Comparison of ENCODE assay signal across 8 cellular contexts in genomic region chr6:34888874-34889555, GRCh38. TPM values are rescaled to one million over a fixed set of nuclear protein-coding genes. Genes with fewer than 3 reads are reported as not detected.
DNase-seq lines count a peak whose midpoint lies in the region; ATAC-seq, FAIRE-seq and TF ChIP-seq lines count a peak whose summit lies in the region.

Gene ANKS1A, plus strand, starts transcription at chr6:34889255. Its CDS starts 148 bp downstream, at chr6:34889403.

- BruUV-seq in HepG2 (replicated peaks; lab: Mats Ljungman, UMichigan), result no TSS peak

- H3K27me3 Mint-ChIP-seq in activated CD4-positive, alpha-beta T cell treated with anti-CD3 and anti-CD28 coated beads, Interleukin-2, amount 10 ng/mL, durations not matched to agents 24 days and 14 days, result peaks cover 9% of the 10 kb centered on the region

- H3K4me3 Mint-ChIP-seq in activated CD4-positive, alpha-beta T cell treated with anti-CD3 and anti-CD28 coated beads, Interleukin-2, amount 10 ng/mL, durations not matched to agents 24 days and 14 days, result peak within 1 kb of the TSS; percentile 100

- DNase-seq in GM10248 (ENCODE audit: extremely low spot score) (peak; percentile 90), NCI-H345 (lab: John Stamatoyannopoulos, UW) (peak; percentile 91), coronary artery (ENCODE audit: low spot score) (peak; percentile 84), HepG2 (ENCODE audit: low spot score) (peak; percentile 76)
- DNase-seq in activated CD4-positive, alpha-beta T cell treated with anti-CD3 and anti-CD28 coated beads, Interleukin-2, amount 10 ng/mL, durations not matched to agents 24 days and 14 days, result peak; percentile 97
- DNase-seq in stimulated activated CD4-positive, alpha-beta T cell treated with anti-CD3 and anti-CD28 coated beads, Interleukin-2, amount 100 ng/mL, for 4 hours (ENCODE audit: low read depth), result peak; percentile 89

- peak within 1 kb of the TSS; percentile 99 for H3K27ac Mint-ChIP-seq in activated CD4-positive, alpha-beta T cell treated with anti-CD3 and anti-CD28 coated beads, Interleukin-2, amount 10 ng/mL, durations not matched to agents 24 days and 14 days

- H3K36me3 ChIP-seq in HepG2 (replicated peaks in 1 of 2; ENCODE audit: control insufficient read depth in 1 of 2, insufficient read depth in 2 of 2, low read length in 2 of 2), result no peaks in the 10 kb centered on the region; a peak in 1 of 5 replicates

- no peaks in the 10 kb centered on the region for H3K9me3 Mint-ChIP-seq in activated CD4-positive, alpha-beta T cell treated with anti-CD3 and anti-CD28 coated beads, Interleukin-2, amount 10 ng/mL, durations not matched to agents 24 days and 14 days

- no peaks in the 10 kb centered on the region for H4K20me1 ChIP-seq in HepG2 (ENCODE audit: insufficient read depth, low read length)

- TF ChIP-seq EP300 in HepG2 (IDR thresholded peaks at IDR 0.05; ENCODE audit: low read depth in 2 of 2, low read length in 2 of 2) (0 out of 4 replicates have a peak, but pooled peaks of 1 of the 2 experiments have one; percentile 8), HepG2 (CRISPR knock-in tag; IDR thresholded peaks at IDR 0.05; ENCODE audit: borderline replicate concordance) (no peak; the same call in 1 of the 2 replicates)

- TF ChIP-seq CTCF in GM10248 (IDR thresholded peaks at IDR 0.05; ENCODE audit: control extremely low read depth, extremely low read depth, low read depth, missing control alignments), result no peak
- no peak for TF ChIP-seq CTCF in coronary artery (IDR thresholded peaks at IDR 0.05)
- no peak for TF ChIP-seq CTCF in HepG2 (CRISPR knock-in tag; IDR thresholded peaks at IDR 0.05)

- CTCF ChIA-PET in GM10248 (lab: Yijun Ruan, JAX), result interaction anchor here (1.2 to 2.2 kb wide), 3 partner anchors 16 to 250 kb away, joined by 4 to 9 read pairs (median 9); no protein-coding TSS in a partner anchor
- CTCF ChIA-PET in HepG2 (lab: Yijun Ruan, JAX; ENCODE audit: low intra/inter-chr PET ratio, low total read pairs), result no interaction called here

- peaks cover 74% of the 10 kb centered on the region for H3K79me2 ChIP-seq in HepG2 (ENCODE audit: insufficient read depth, low read length)

- peak within 1 kb of the TSS; percentile 83 for H3K4me2 ChIP-seq in HepG2 (ENCODE audit: low read depth, low read length)

- in situ Hi-C loops in HepG2 (cut with HindIII; ENCODE audit: extremely low pct_ligation_motif_present, low pct_unique_long_range_greater_than_20kb), result no loop called here

- intact Hi-C loops in activated CD4-positive, alpha-beta T cell treated with anti-CD3 and anti-CD28 coated beads, Interleukin-2, amount 10 ng/mL, durations not matched to agents 24 days and 14 days (cut with micrococcal nuclease), result loop anchor here (1.0 to 2.0 kb wide), 4 partner anchors 23 to 370 kb away; partner anchors contain the start of genes SNRPC and ZNF76
- intact Hi-C loops in HepG2 (cut with micrococcal nuclease; ENCODE audit: unreplicated experiment), result loop anchor here (2.0 to 5.0 kb wide), 2 partner anchors 64 to 97 kb away; partner anchors contain the start of gene BLTP3A

- peak; percentile 73 to 85 for TF ChIP-seq POLR2A in HepG2 (IDR thresholded peaks at IDR 0.05; ENCODE audit: insufficient read depth in 1 of 2, low read depth in 2 of 2, low read length in 2 of 2)

- peaks cover 55% of the 10 kb centered on the region for H3K4me1 ChIP-seq in HepG2 (ENCODE audit: insufficient read depth, low read length)

- POLR2A ChIA-PET in GM10248 (lab: Yijun Ruan, JAX) (interaction anchor here (1.5 kb wide), 1 partner anchor 9 kb away, joined by 6 read pairs; no protein-coding TSS in a partner anchor), HepG2 (lab: Yijun Ruan, JAX) (interaction anchor here (0.6 to 2.7 kb wide), 5 partner anchors 10 to 370 kb away, joined by 3 to 19 read pairs (median 7); partner anchors contain the start of genes BLTP3A, SNRPC and ZNF76)

- peaks cover 17% of the 10 kb centered on the region for H3K36me3 Mint-ChIP-seq in activated CD4-positive, alpha-beta T cell treated with anti-CD3 and anti-CD28 coated beads, Interleukin-2, amount 10 ng/mL, durations not matched to agents 24 days and 14 days (ENCODE audit: low read depth)

- H3K4me3 ChIP-seq in coronary artery (peak within 1 kb of the TSS; percentile 86), HepG2 (replicated peaks in 1 of 3; ENCODE audit: insufficient read depth in 1 of 3, low read depth in 2 of 3, low read length in 3 of 3) (peak within 1 kb of the TSS; percentile 92 to 97 (median 94))

- H3K27me3 ChIP-seq in HepG2 (ENCODE audit: control insufficient read depth in 1 of 2, insufficient read depth in 2 of 2, low read length in 2 of 2), result no peaks in the 10 kb centered on the region; a peak in 1 of 5 replicates

- ATAC-seq in HG02943 (IDR thresholded peaks at IDR 0.05; ENCODE audit: low read depth, unreplicated experiment), result peak; percentile 46
- ATAC-seq in HepG2, result peak; percentile 75
- no peak for ATAC-seq in HG03135 (IDR thresholded peaks at IDR 0.05; ENCODE audit: unreplicated experiment)

- H2AFZ ChIP-seq in HepG2 (ENCODE audit: low read length), result peak within 1 kb of the TSS; percentile 74

- peak within 1 kb of the TSS; percentile 88 for H3K9ac ChIP-seq in HepG2 (ENCODE audit: insufficient read depth, low read depth, low read length)

- under 1% methylated on average over 19 of the region's 60 CpGs for WGBS in HepG2 (ENCODE audit: low lambda C conversion rate)

- no peaks in the 10 kb centered on the region for H3K9me3 ChIP-seq in HepG2 (ENCODE audit: low read length)

- no peak for FAIRE-seq in HepG2 (lab: Jason Lieb, UNC)

- peaks cover 29% of the 10 kb centered on the region for H3K4me1 Mint-ChIP-seq in activated CD4-positive, alpha-beta T cell treated with anti-CD3 and anti-CD28 coated beads, Interleukin-2, amount 10 ng/mL, durations not matched to agents 24 days and 14 days

- H3K27ac ChIP-seq in coronary artery, result peak within 1 kb of the TSS; percentile 61 to 80
- peak within 1 kb of the TSS; percentile 84 for H3K27ac ChIP-seq in HepG2 (ENCODE audit: extremely low read length, insufficient read depth, low read length)

- no peak for TF ChIP-seq RAD21 in HepG2 (CRISPR knock-in tag; IDR thresholded peaks at IDR 0.05)

TF ChIP-seq in HepG2, 621 proteins besides CTCF, POLR2A, EP300 and RAD21 (continues in another document):
- no peak for TF ChIP-seq DPF2 (CRISPR knock-in tag; IDR thresholded peaks at IDR 0.05; ENCODE audit: borderline replicate concordance, low read depth)
- TF ChIP-seq REL (CRISPR knock-in tag; conservative IDR thresholded peaks at IDR 0.05), result no peak
- peak; percentile 65; the same call in 1 of the 2 replicates for TF ChIP-seq ZBTB7B (CRISPR knock-in tag; IDR thresholded peaks at IDR 0.05)
- no peak for TF ChIP-seq ZNF251 (CRISPR knock-in tag; IDR thresholded peaks at IDR 0.05)
- no peak for TF ChIP-seq ZNF773 (CRISPR knock-in tag; IDR thresholded peaks at IDR 0.05; ENCODE audit: borderline replicate concordance)
- TF ChIP-seq SRSF1 (optimal IDR thresholded peaks at IDR 0.05; ENCODE audit: low read depth, low read length), result no peak
- no peak for TF ChIP-seq ZNF331 (CRISPR knock-in tag; IDR thresholded peaks at IDR 0.05)

RNA-seq across cellular contexts. Expression of gene ANKS1A, which starts in this region (rescaled TPM):
- 7.3 and 8.4 TPM in 2 replicates for total RNA-seq in activated CD4-positive, alpha-beta T cell treated with anti-CD3 and anti-CD28 coated beads, Interleukin-2, amount 10 ng/mL, durations not matched to agents 24 days and 14 days
- 14.5 and 15.1 TPM in 2 replicates for total RNA-seq in HepG2 (2016; rRNA removed; fragmentation: Illumina TruSeq; extraction: Trizol)
- 1.8 and 2.1 TPM in 2 replicates for total RNA-seq in HepG2 (2016; cell fraction: cytosol; rRNA removed; fragmentation: Illumina TruSeq; extraction: Trizol; ENCODE audit: low read depth)
- total RNA-seq in HepG2 (2016; cell fraction: insoluble cytoplasmic fraction; rRNA removed; fragmentation: Illumina TruSeq; extraction: Trizol), result 11.8 and 14.7 TPM in 2 replicates
- total RNA-seq in HepG2 (2016; cell fraction: membrane; rRNA removed; fragmentation: Illumina TruSeq; extraction: Trizol), result 5.1 and 5.2 TPM in 2 replicates
- total RNA-seq in HepG2 (2016; cell fraction: nucleus; rRNA removed; fragmentation: Illumina TruSeq; extraction: Trizol), result 12.6 and 14.4 TPM in 2 replicates
- polyA plus RNA-seq in HepG2 (2011; rRNA removed), result 7.2 and 8.2 TPM in 2 replicates
- polyA plus RNA-seq in HepG2 (2011; cell fraction: cytosol; rRNA removed), result 3.6 and 4.0 TPM in 2 replicates
- 15.9 and 18.1 TPM in 2 replicates for polyA plus RNA-seq in HepG2 (2011; cell fraction: nucleus; rRNA removed)
- 10.9 and 11.3 TPM in 2 replicates for polyA plus RNA-seq in HepG2 (2012)
- 0.49 and 0.55 TPM in 2 replicates for polyA plus RNA-seq in HepG2 (2016; cell fraction: cytosol; fragmentation: Illumina TruSeq; extraction: Trizol; ENCODE audit: low read depth)
- polyA plus RNA-seq in HepG2 (2016; cell fraction: insoluble cytoplasmic fraction; fragmentation: Illumina TruSeq; extraction: Trizol; ENCODE audit: low read depth), result 7.8 and 11.0 TPM in 2 replicates
- polyA plus RNA-seq in HepG2 (2016; cell fraction: membrane; fragmentation: Illumina TruSeq; extraction: Trizol; ENCODE audit: low read depth), result 1.5 and 2.0 TPM in 2 replicates
- 16.3 and 18.8 TPM in 2 replicates for polyA plus RNA-seq in HepG2 (2016; cell fraction: nucleus; fragmentation: Illumina TruSeq; extraction: Trizol; ENCODE audit: insufficient read depth, low read depth)
- 16.7 and 18.1 TPM in 2 replicates for polyA minus RNA-seq in HepG2 (2011; rRNA and poly(A)+ RNA removed; ENCODE audit: low replicate concordance)
- 6.1 and 8.1 TPM in 2 replicates for polyA minus RNA-seq in HepG2 (2011; cell fraction: cytosol; rRNA and poly(A)+ RNA removed)
- 13.3 and 13.8 TPM in 2 replicates for polyA minus RNA-seq in HepG2 (2011; cell fraction: nucleus; rRNA and poly(A)+ RNA removed)
